ENCODE assay signal across 28 cellular contexts in genomic region chr15:60510006-60510405, GRCh38. TPM values are rescaled to one million over a fixed set of nuclear protein-coding genes. Genes with fewer than 3 reads are reported as not detected.
A peak's percentile ranks its signal among the peaks of the same experiment; 100 is the strongest.
DNase-seq lines count a peak whose midpoint lies in the region; ATAC-seq and TF ChIP-seq lines count a peak whose summit lies in the region.
"Had no signal": no experiment of that assay in that cellular context is flagged by ENCODE, and none has a peak within 500 bp of the region (broad histone marks: within the 10 kb centered on the region; RNA-seq: fewer than 3 reads in every experiment).

No MANE protein-coding gene starts in this region.

- no peak for TF ChIP-seq CTCF in CD8-positive, alpha-beta T cell (IDR thresholded peaks at IDR 0.05)

- H3K4me1 Mint-ChIP-seq in activated naive CD4-positive, alpha-beta T cell treated with anti-CD3 and anti-CD28 coated beads, Interleukin-2, amount 50 U/mL, for 24 hours = peaks cover 47% of the 10 kb centered on the region
- peaks cover 41% of the 10 kb centered on the region for H3K4me1 Mint-ChIP-seq in activated naive CD4-positive, alpha-beta T cell treated with anti-CD3 and anti-CD28 coated beads, Interleukin-2, amount 10 ng/mL, durations not matched to agents 7 days and 5 days
- H3K4me1 Mint-ChIP-seq in CD8-positive, alpha-beta T cell (ENCODE audit: low read depth) = peaks cover 65% of the 10 kb centered on the region
- H3K4me1 Mint-ChIP-seq in T-cell (peaks cover 63 to 71% (median 70%) of the 10 kb centered on the region in 3 donors), immature natural killer cell (peaks cover 45 to 73% of the 10 kb centered on the region in 2 donors)

- intact Hi-C loops in CD8-positive, alpha-beta T cell (cut with DNase I, micrococcal nuclease) = no loop called here

- CTCF ChIA-PET in activated naive CD4-positive, alpha-beta T cell treated with anti-CD3 and anti-CD28 coated beads, Interleukin-2, amount 10 ng/mL, durations not matched to agents 7 days and 5 days (lab: Charles Lee) = interaction anchor here (2.5 to 4.6 kb wide), 5 partner anchors 10 to 422 kb away, joined by 8 to 54 read pairs (median 13); no protein-coding TSS in a partner anchor
- CTCF ChIA-PET in CD8-positive, alpha-beta T cell (lab: Charles Lee) = interaction anchor here (0.6 to 8.5 kb wide), 8 partner anchors 10 to 847 kb away, joined by 3 to 101 read pairs (median 8); no protein-coding TSS in a partner anchor
- CTCF ChIA-PET in T-cell (lab: Charles Lee) = interaction anchor here (0.6 to 3.7 kb wide), 3 partner anchors 10 to 407 kb away, joined by 3 to 19 read pairs (median 7); no protein-coding TSS in a partner anchor

- no peaks in the 10 kb centered on the region for H3K9me3 Mint-ChIP-seq in activated naive CD4-positive, alpha-beta T cell treated with anti-CD3 and anti-CD28 coated beads, Interleukin-2, amount 50 U/mL, for 24 hours
- H3K9me3 Mint-ChIP-seq in activated naive CD4-positive, alpha-beta T cell treated with anti-CD3 and anti-CD28 coated beads, Interleukin-2, amount 10 ng/mL, durations not matched to agents 7 days and 5 days = no peaks in the 10 kb centered on the region
- H3K9me3 Mint-ChIP-seq in CD8-positive, alpha-beta T cell = no peaks in the 10 kb centered on the region
- H3K9me3 Mint-ChIP-seq in T-cell (no peaks in the 10 kb centered on the region), immature natural killer cell (no peaks in the 10 kb centered on the region)
- H3K9me3 Mint-ChIP-seq: IgD-negative memory B cell, memory B cell had no signal

- no peak for ATAC-seq in CD8-positive, alpha-beta T cell
- ATAC-seq in T-cell (replicated peaks in 1 of 4) (no peak), GM19035 (IDR thresholded peaks at IDR 0.05; ENCODE audit: unreplicated experiment) (no peak)
- ATAC-seq: body of pancreas had no signal

- H3K36me3 ChIP-seq in CD8-positive, alpha-beta T cell (ENCODE audit: insufficient read depth, low read length) = peaks cover 34% of the 10 kb centered on the region

- no peak overlapping the region for H3K4me3 Mint-ChIP-seq in activated naive CD4-positive, alpha-beta T cell treated with anti-CD3 and anti-CD28 coated beads, Interleukin-2, amount 50 U/mL, for 24 hours
- no peak overlapping the region for H3K4me3 Mint-ChIP-seq in activated naive CD4-positive, alpha-beta T cell treated with anti-CD3 and anti-CD28 coated beads, Interleukin-2, amount 10 ng/mL, durations not matched to agents 7 days and 5 days
- H3K4me3 Mint-ChIP-seq in CD8-positive, alpha-beta T cell = no peak overlapping the region
- no peak overlapping the region for H3K4me3 Mint-ChIP-seq in T-cell
- H3K4me3 Mint-ChIP-seq in immature natural killer cell = no peak overlapping the region
- H3K4me3 Mint-ChIP-seq: IgD-negative memory B cell, memory B cell had no signal

- no peak overlapping the region for H3K4me3 ChIP-seq in CD8-positive, alpha-beta T cell (ENCODE audit: low read depth, low read length)
- H3K4me3 ChIP-seq: body of pancreas, hepatocyte, right atrium auricular region, testis had no signal

- H3K27me3 Mint-ChIP-seq in activated naive CD4-positive, alpha-beta T cell treated with anti-CD3 and anti-CD28 coated beads, Interleukin-2, amount 50 U/mL, for 24 hours = no peaks in the 10 kb centered on the region
- H3K27me3 Mint-ChIP-seq in activated naive CD4-positive, alpha-beta T cell treated with anti-CD3 and anti-CD28 coated beads, Interleukin-2, amount 10 ng/mL, durations not matched to agents 7 days and 5 days = no peaks in the 10 kb centered on the region
- H3K27me3 Mint-ChIP-seq in CD8-positive, alpha-beta T cell (ENCODE audit: low read depth) = no peaks in the 10 kb centered on the region
- H3K27me3 Mint-ChIP-seq in T-cell (no peaks in the 10 kb centered on the region), immature natural killer cell (ENCODE audit: low read depth in 3 of 3) (peaks cover 3 to 14% (median 4%) of the 10 kb centered on the region in 3 donors)
- H3K27me3 Mint-ChIP-seq: IgD-negative memory B cell, memory B cell had no signal

- POLR2A ChIA-PET in CD8-positive, alpha-beta T cell (lab: Charles Lee) = interaction anchor here (0.6 kb wide), 1 partner anchor 74 kb away, joined by 3 read pairs; no protein-coding TSS in a partner anchor
- POLR2A ChIA-PET in T-cell (lab: Charles Lee) = interaction anchor here in 1 of 2 donors (0.6 to 0.7 kb wide), 3 partner anchors 21 to 39 kb away, joined by 3 to 5 read pairs (median 3); partner anchors contain the start of gene ICE2

- H3K27ac ChIP-seq in CD8-positive, alpha-beta T cell (ENCODE audit: low read depth, low read length) = no peak overlapping the region
- H3K27ac ChIP-seq: body of pancreas, hepatocyte, parathyroid adenoma, right atrium auricular region had no signal

- peaks cover 16% of the 10 kb centered on the region for H3K36me3 Mint-ChIP-seq in activated naive CD4-positive, alpha-beta T cell treated with anti-CD3 and anti-CD28 coated beads, Interleukin-2, amount 50 U/mL, for 24 hours
- peaks cover 65% of the 10 kb centered on the region for H3K36me3 Mint-ChIP-seq in activated naive CD4-positive, alpha-beta T cell treated with anti-CD3 and anti-CD28 coated beads, Interleukin-2, amount 10 ng/mL, durations not matched to agents 7 days and 5 days
- H3K36me3 Mint-ChIP-seq in CD8-positive, alpha-beta T cell = peaks cover 87% of the 10 kb centered on the region
- peaks cover 63% of the 10 kb centered on the region for H3K36me3 Mint-ChIP-seq in T-cell
- peaks cover 7 to 55% (median 55%) of the 10 kb centered on the region in 3 donors for H3K36me3 Mint-ChIP-seq in immature natural killer cell
- H3K36me3 Mint-ChIP-seq: IgD-negative memory B cell had no signal

- no peaks in the 10 kb centered on the region for H3K27me3 ChIP-seq in CD8-positive, alpha-beta T cell (ENCODE audit: insufficient read depth, low read length)
- H3K27me3 ChIP-seq: body of pancreas, hepatocyte, right atrium auricular region, testis had no signal

- peaks cover 38% of the 10 kb centered on the region for H3K4me1 ChIP-seq in CD8-positive, alpha-beta T cell (ENCODE audit: insufficient read depth, low read length)

- DNase-seq in activated naive CD4-positive, alpha-beta T cell treated with anti-CD3 and anti-CD28 coated beads, Interleukin-2, amount 10 ng/mL, durations not matched to agents 7 days and 5 days = no peak
- DNase-seq in CD8-positive, alpha-beta T cell = no peak
- DNase-seq in T-cell (no peak), immature natural killer cell (no peak), COLO829 (ENCODE audit: low spot score) (no peak), AG08395 (ENCODE audit: low spot score) (no peak)
- DNase-seq: activated CD4-positive, alpha-beta T cell treated with anti-CD3 and anti-CD28 coated beads, Interleukin-2, amount 50 U/mL, for 4 hours; activated CD4-positive, CD25-positive, alpha-beta regulatory T cell; activated gamma-delta T cell; body of pancreas; C1 segment of cervical spinal cord; cerebellar nuclear complex; dermis blood vessel endothelial cell; GOT3; NCI-H146; NCI-H774; RPMI8226; small intestine; stimulated activated naive CD4-positive, alpha-beta T cell treated with Interleukin-2 at 50 U/mL for 16 hours; T-helper 1 cell; testis had no signal

- H3K27ac Mint-ChIP-seq in activated naive CD4-positive, alpha-beta T cell treated with anti-CD3 and anti-CD28 coated beads, Interleukin-2, amount 50 U/mL, for 24 hours = peak overlapping the region; percentile 19
- H3K27ac Mint-ChIP-seq in activated naive CD4-positive, alpha-beta T cell treated with anti-CD3 and anti-CD28 coated beads, Interleukin-2, amount 10 ng/mL, durations not matched to agents 7 days and 5 days = no peak overlapping the region
- peak overlapping the region; percentile 63 for H3K27ac Mint-ChIP-seq in CD8-positive, alpha-beta T cell
- H3K27ac Mint-ChIP-seq in T-cell (peak overlapping the region; percentile 62 to 84), immature natural killer cell (peak overlapping the region in 5 of 6 donors; percentile 17 to 76 (median 47))
- H3K27ac Mint-ChIP-seq: memory B cell had no signal

- no peaks in the 10 kb centered on the region for H3K9me3 ChIP-seq in CD8-positive, alpha-beta T cell (ENCODE audit: low read length)
- H3K9me3 ChIP-seq: body of pancreas, right atrium auricular region, testis had no signal

RNA-seq across cellular contexts. Expression of gene ICE2, which starts 31.1 kb away (rescaled TPM):
- 10 to 100 TPM; 13.9 to 18.3 TPM for total RNA-seq in CD8-positive, alpha-beta T cell
- total RNA-seq in T-cell = 10 to 100 TPM; 47.4 to 68.7 (median 52.4) TPM
- 10 to 100 TPM; 26.5 to 40.7 (median 33.4) TPM for polyA plus RNA-seq in immature natural killer cell
